In the genomic region with DNA sequence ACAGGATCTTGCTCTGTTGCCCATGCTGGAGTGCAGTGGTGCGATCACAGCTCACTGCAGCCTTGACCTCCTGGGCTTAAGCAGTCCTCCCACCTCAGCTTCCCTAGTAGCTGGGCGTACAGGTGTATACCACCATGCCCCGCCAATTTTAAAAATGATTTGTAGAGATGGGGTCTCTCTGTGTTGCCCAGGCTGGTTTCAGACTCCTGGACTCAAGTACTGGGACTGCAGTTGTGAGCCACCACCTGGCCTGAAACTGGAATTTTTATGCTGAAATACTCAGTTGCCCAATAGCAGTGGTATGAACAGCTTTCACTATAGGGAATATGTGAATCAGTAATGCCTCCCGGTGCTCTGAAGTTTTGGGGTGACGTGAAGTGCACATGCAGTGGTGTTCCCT, we compare ENCODE assay signal across 2 cellular contexts.
TF ChIP-seq lines count a peak whose summit lies in the region.

No MANE protein-coding gene starts in this region.

TF ChIP-seq in A549, 52 proteins besides CTCF, POLR2A, EP300 and RAD21:
- TF ChIP-seq CBX2 (IDR thresholded peaks at IDR 0.05; ENCODE audit: borderline replicate concordance, low read depth) = no peak
- TF ChIP-seq HOXA7 (CRISPR knock-in tag; IDR thresholded peaks at IDR 0.05) = no peak
- no peak for TF ChIP-seq KDM1A (IDR thresholded peaks at IDR 0.05; ENCODE audit: low read depth)
- TF ChIP-seq MAZ (IDR thresholded peaks at IDR 0.05; ENCODE audit: borderline replicate concordance, low read depth, low read length) = no peak
- TF ChIP-seq RCOR1 (IDR thresholded peaks at IDR 0.05; ENCODE audit: low read depth, low read length) = no peak
- no peak for TF ChIP-seq TFCP2L1 (CRISPR knock-in tag; IDR thresholded peaks at IDR 0.05)
- TF ChIP-seq, protein P1, sequence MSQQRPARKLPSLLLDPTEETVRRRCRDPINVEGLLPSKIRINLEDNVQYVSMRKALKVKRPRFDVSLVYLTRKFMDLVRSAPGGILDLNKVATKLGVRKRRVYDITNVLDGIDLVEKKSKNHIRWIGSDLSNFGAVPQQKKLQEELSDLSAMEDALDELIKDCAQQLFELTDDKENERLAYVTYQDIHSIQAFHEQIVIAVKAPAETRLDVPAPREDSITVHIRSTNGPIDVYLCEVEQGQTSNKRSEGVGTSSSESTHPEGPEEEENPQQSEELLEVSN (IDR thresholded peaks at IDR 0.05; ENCODE audit: borderline replicate concordance, low read depth) = no peak
- TF ChIP-seq ESRRA (IDR thresholded peaks at IDR 0.05; ENCODE audit: borderline replicate concordance, low read length) = no peak
- no peak for TF ChIP-seq CHD4 (IDR thresholded peaks at IDR 0.05; ENCODE audit: borderline replicate concordance)
- TF ChIP-seq, protein P2, sequence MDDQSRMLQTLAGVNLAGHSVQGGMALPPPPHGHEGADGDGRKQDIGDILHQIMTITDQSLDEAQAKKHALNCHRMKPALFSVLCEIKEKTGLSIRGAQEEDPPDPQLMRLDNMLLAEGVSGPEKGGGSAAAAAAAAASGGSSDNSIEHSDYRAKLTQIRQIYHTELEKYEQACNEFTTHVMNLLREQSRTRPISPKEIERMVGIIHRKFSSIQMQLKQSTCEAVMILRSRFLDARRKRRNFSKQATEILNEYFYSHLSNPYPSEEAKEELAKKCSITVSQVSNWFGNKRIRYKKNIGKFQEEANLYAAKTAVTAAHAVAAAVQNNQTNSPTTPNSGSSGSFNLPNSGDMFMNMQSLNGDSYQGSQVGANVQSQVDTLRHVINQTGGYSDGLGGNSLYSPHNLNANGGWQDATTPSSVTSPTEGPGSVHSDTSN (IDR thresholded peaks at IDR 0.05) = no peak
- TF ChIP-seq, protein P3, sequence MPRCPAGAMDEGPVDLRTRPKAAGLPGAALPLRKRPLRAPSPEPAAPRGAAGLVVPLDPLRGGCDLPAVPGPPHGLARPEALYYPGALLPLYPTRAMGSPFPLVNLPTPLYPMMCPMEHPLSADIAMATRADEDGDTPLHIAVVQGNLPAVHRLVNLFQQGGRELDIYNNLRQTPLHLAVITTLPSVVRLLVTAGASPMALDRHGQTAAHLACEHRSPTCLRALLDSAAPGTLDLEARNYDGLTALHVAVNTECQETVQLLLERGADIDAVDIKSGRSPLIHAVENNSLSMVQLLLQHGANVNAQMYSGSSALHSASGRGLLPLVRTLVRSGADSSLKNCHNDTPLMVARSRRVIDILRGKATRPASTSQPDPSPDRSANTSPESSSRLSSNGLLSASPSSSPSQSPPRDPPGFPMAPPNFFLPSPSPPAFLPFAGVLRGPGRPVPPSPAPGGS (IDR thresholded peaks at IDR 0.05) = no peak
- TF ChIP-seq RFX5 (IDR thresholded peaks at IDR 0.05) = no peak
- TF ChIP-seq, protein P4, sequence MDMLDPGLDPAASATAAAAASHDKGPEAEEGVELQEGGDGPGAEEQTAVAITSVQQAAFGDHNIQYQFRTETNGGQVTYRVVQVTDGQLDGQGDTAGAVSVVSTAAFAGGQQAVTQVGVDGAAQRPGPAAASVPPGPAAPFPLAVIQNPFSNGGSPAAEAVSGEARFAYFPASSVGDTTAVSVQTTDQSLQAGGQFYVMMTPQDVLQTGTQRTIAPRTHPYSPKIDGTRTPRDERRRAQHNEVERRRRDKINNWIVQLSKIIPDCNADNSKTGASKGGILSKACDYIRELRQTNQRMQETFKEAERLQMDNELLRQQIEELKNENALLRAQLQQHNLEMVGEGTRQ (IDR thresholded peaks at IDR 0.05) = no peak
- TF ChIP-seq ZSCAN20 (CRISPR knock-in tag; IDR thresholded peaks at IDR 0.05) = no peak
TF ChIP-seq in A549: peak in this region for 0.

TF ChIP-seq in HepG2, 621 proteins besides CTCF, POLR2A, EP300 and RAD21:
- TF ChIP-seq CEBPB (IDR thresholded peaks at IDR 0.05; ENCODE audit: borderline replicate concordance, low read depth, low read length) = peak; percentile 51; the same call in 1 of the 2 replicates
- TF ChIP-seq GATA4 (IDR thresholded peaks at IDR 0.05; ENCODE audit: borderline replicate concordance, low read depth) = no peak
- TF ChIP-seq ZNF121 (CRISPR knock-in tag; IDR thresholded peaks at IDR 0.05) = peak; percentile 89
TF ChIP-seq in HepG2: peak in this region for 2.
